ENCODE assay signal across 9 cellular contexts in the genomic region with DNA sequence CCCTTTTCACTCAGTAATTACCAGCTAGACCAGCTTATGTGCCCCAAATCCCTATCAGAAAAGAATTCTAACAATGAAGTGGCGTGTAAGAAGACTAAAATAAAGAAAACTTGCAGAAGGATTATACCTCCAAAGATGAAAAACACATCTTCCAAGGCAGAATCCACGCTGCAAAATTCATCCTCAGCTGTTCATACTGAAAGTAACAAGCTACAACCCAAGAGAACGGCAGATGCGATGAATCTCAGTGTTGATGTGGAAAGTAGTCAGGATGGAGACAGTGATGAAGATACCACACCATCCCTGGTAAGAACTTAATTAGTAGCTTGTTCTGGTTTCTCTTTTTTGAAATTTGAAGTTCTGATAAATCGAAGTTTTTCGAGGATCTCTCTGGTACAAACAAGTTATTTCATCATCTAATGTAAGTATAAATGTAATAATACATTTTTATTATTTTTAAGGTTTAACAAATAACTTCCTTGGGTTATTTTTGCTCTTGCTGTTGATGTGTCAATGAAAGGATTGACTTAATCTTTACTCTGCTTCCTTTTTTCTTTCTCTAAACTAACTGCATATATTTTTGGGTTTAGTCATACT. TPM values are rescaled to one million over a fixed set of nuclear protein-coding genes. Genes with fewer than 3 reads are reported as not detected.
DNase-seq lines count a peak whose midpoint lies in the region; ATAC-seq and TF ChIP-seq lines count a peak whose summit lies in the region.
"Had no signal": no experiment of that assay in that cellular context is flagged by ENCODE, and none has a peak within 500 bp of the region (broad histone marks: within the 10 kb centered on the region; RNA-seq: fewer than 3 reads in every experiment).

No MANE protein-coding gene starts in this region.

- H3K4me1 ChIP-seq in ectodermal cell (ENCODE audit: control insufficient read depth, insufficient read depth, low read length) = peaks cover 6% of the 10 kb centered on the region
- H3K4me1 ChIP-seq in smooth muscle cell (ENCODE audit: low read depth) = peaks cover 12% of the 10 kb centered on the region

- H3K4me2 ChIP-seq in smooth muscle cell = peak overlapping the region; percentile 49

- H3K9me3 ChIP-seq in ectodermal cell (ENCODE audit: control insufficient read depth, low read length) (no peaks in the 10 kb centered on the region), smooth muscle cell (replicated peaks; ENCODE audit: low read depth) (no peaks in the 10 kb centered on the region)

- peaks cover 8% of the 10 kb centered on the region for H3F3A ChIP-seq in smooth muscle cell (ENCODE audit: low read depth)

- H3K79me2 ChIP-seq in smooth muscle cell (ENCODE audit: low read depth) = peaks cover 11% of the 10 kb centered on the region

- no peak for ATAC-seq in GM18505 (IDR thresholded peaks at IDR 0.05; ENCODE audit: unreplicated experiment)
- no peak for ATAC-seq in HG02678 (IDR thresholded peaks at IDR 0.05; ENCODE audit: unreplicated experiment)

- H3K4me3 ChIP-seq in ectodermal cell (ENCODE audit: insufficient read depth, low read depth, low read length) = peak overlapping the region; percentile 53
- peak overlapping the region; percentile 58 for H3K4me3 ChIP-seq in smooth muscle cell

- no peaks in the 10 kb centered on the region for H4K20me1 ChIP-seq in smooth muscle cell (ENCODE audit: low read depth)

- no peaks in the 10 kb centered on the region for H3K27me3 ChIP-seq in ectodermal cell (ENCODE audit: control insufficient read depth, insufficient read depth, low read length, poor library complexity, severe bottlenecking)
- no peaks in the 10 kb centered on the region for H3K27me3 ChIP-seq in smooth muscle cell (ENCODE audit: low read depth)
- H3K27me3 ChIP-seq: cardiac muscle cell had no signal

- H3K9ac ChIP-seq in smooth muscle cell (ENCODE audit: low read depth) = no peak overlapping the region

- peak overlapping the region; percentile 72 for H2AFZ ChIP-seq in smooth muscle cell (ENCODE audit: low read depth)

- no peak for TF ChIP-seq POLR2A in GM18505 (IDR thresholded peaks at IDR 0.05; ENCODE audit: borderline replicate concordance, extremely low read depth, insufficient read depth, insufficient read length)

- H3K36me3 ChIP-seq in ectodermal cell (ENCODE audit: control insufficient read depth, insufficient read depth, low read length) (peaks cover 4% of the 10 kb centered on the region), smooth muscle cell (ENCODE audit: low read depth) (no peaks in the 10 kb centered on the region)
- H3K36me3 ChIP-seq: cardiac muscle cell had no signal

- 87 to 96% methylated on average over 4 to 5 of the region's 6 CpGs for WGBS in ectodermal cell, 2 experiments
- 91% methylated on average over 6 of the region's 6 CpGs for WGBS in smooth muscle cell (ENCODE audit: low lambda C conversion rate)

- no peak for TF ChIP-seq CTCF in smooth muscle cell (IDR thresholded peaks at IDR 0.05; ENCODE audit: borderline replicate concordance, insufficient read depth, poor library complexity, severe bottlenecking)

- no peak overlapping the region for H3K27ac ChIP-seq in ectodermal cell (ENCODE audit: insufficient read depth, low read depth, low read length, poor library complexity, severe bottlenecking)
- no peak overlapping the region for H3K27ac ChIP-seq in smooth muscle cell (ENCODE audit: low read depth)

- DNase-seq in NCI-H82 (lab: John Stamatoyannopoulos, UW) (peak; percentile 54), NCI-H82 treated with DMSO at 0.1 percent for 48 hours (lab: John Stamatoyannopoulos, UW; ENCODE audit: unreplicated experiment) (no peak), OCI-M1 (lab: John Stamatoyannopoulos, UW) (peak; percentile 22), smooth muscle cell (lab: John Stamatoyannopoulos, UW; ENCODE audit: unreplicated experiment) (no peak), NCI-H2107 (lab: John Stamatoyannopoulos, UW) (no peak)

RNA-seq across cellular contexts. Expression of gene WDR76, which starts 1.4 kb away (rescaled TPM):
- polyA plus RNA-seq in ectodermal cell (2013, experiment 1 of 4) = 33.2 TPM
- 31.9 TPM for polyA plus RNA-seq in ectodermal cell (2013, experiment 2 of 4)
- 24.2 TPM for polyA plus RNA-seq in ectodermal cell (2013, experiment 3 of 4)
- 25.6 TPM for polyA plus RNA-seq in ectodermal cell (2013, experiment 4 of 4)
- total RNA-seq in smooth muscle cell = 9.8 and 19.7 TPM in 2 replicates
- 3.4 and 3.9 TPM in 2 replicates for polyA plus RNA-seq in smooth muscle cell

RNA-seq across cellular contexts. Expression of gene MFAP1, which starts 3.7 kb away (rescaled TPM):
- polyA plus RNA-seq in ectodermal cell (2013, experiment 1 of 4) = 54.3 TPM
- 61.6 TPM for polyA plus RNA-seq in ectodermal cell (2013, experiment 2 of 4)
- polyA plus RNA-seq in ectodermal cell (2013, experiment 3 of 4) = 42.5 TPM
- 50.2 TPM for polyA plus RNA-seq in ectodermal cell (2013, experiment 4 of 4)
- 34.9 and 43.3 TPM in 2 replicates for total RNA-seq in smooth muscle cell
- polyA plus RNA-seq in smooth muscle cell = 37.9 and 41.2 TPM in 2 replicates

RNA-seq across cellular contexts. Expression of gene HYPK, which starts 27.8 kb away (rescaled TPM):
- 10.2 TPM for polyA plus RNA-seq in ectodermal cell (2013, experiment 1 of 4)
- 10.4 TPM for polyA plus RNA-seq in ectodermal cell (2013, experiment 2 of 4)
- polyA plus RNA-seq in ectodermal cell (2013, experiment 3 of 4) = 5.6 TPM
- polyA plus RNA-seq in ectodermal cell (2013, experiment 4 of 4) = 9.1 TPM
- total RNA-seq in smooth muscle cell = 14.6 and 14.7 TPM in 2 replicates
- 7.3 and 20.2 TPM in 2 replicates for polyA plus RNA-seq in smooth muscle cell

RNA-seq across cellular contexts. Expression of gene SERINC4, which starts 28.1 kb away (rescaled TPM):
- polyA plus RNA-seq in ectodermal cell (2013, experiment 1 of 4) = not detected
- 0.09 TPM for polyA plus RNA-seq in ectodermal cell (2013, experiment 2 of 4)
- polyA plus RNA-seq in ectodermal cell (2013, experiment 3 of 4) = 0.11 TPM
- polyA plus RNA-seq in ectodermal cell (2013, experiment 4 of 4) = 0.24 TPM
- total RNA-seq in smooth muscle cell = not detected in 2 replicates
- polyA plus RNA-seq in smooth muscle cell = 0.17 TPM in 1 of 2 replicates, not detected in the other

RNA-seq across cellular contexts. Expression of gene SERF2, which starts 36.0 kb away (rescaled TPM):
- polyA plus RNA-seq in ectodermal cell (2013, experiment 1 of 4) = 666 TPM
- polyA plus RNA-seq in ectodermal cell (2013, experiment 2 of 4) = 569 TPM
- polyA plus RNA-seq in ectodermal cell (2013, experiment 3 of 4) = 632 TPM
- polyA plus RNA-seq in ectodermal cell (2013, experiment 4 of 4) = 697 TPM
- total RNA-seq in smooth muscle cell = 1,247 and 1,277 TPM in 2 replicates
- 2,168 and 2,420 TPM in 2 replicates for polyA plus RNA-seq in smooth muscle cell

Comparison
In these comparisons a context has a peak if more than half of its experiments do, and no peak if none do; other contexts are left out.
1. DNase-seq: peak in NCI-H82 (single experiment) and OCI-M1 (single experiment); none in NCI-H82 treated with DMSO at 0.1 percent for 48 hours (single experiment), smooth muscle cell (single experiment) and NCI-H2107 (single experiment).